12 cellular contexts compared by ENCODE assay signal in genomic region chr5:4520557-4520956, GRCh38.
"Had no signal": no experiment of that assay in that cellular context is flagged by ENCODE, and none has a peak within 500 bp of the region (broad histone marks: within the 10 kb centered on the region; RNA-seq: fewer than 3 reads in every experiment).

No MANE protein-coding gene starts in this region.

- H3K27ac ChIP-seq: foreskin keratinocyte, neutrophil had no signal

- H3K9me3 ChIP-seq: neutrophil had no signal

- DNase-seq: activated CD4-positive, alpha-beta T cell treated with anti-CD3 and anti-CD28 coated beads, Interleukin-2, amount 10 ng/mL, durations not matched to agents 7 days and 5 days; activated CD4-positive, CD25-positive, alpha-beta regulatory T cell; activated CD8-positive, alpha-beta memory T cell treated with anti-CD3 and anti-CD28 coated beads for 24 hours; activated naive CD8-positive, alpha-beta T cell treated with anti-CD3 and anti-CD28 coated beads, Interleukin-2, amount 10 ng/mL, durations not matched to agents 7 days and 5 days; central memory CD4-positive, alpha-beta T cell; effector memory CD4-positive, alpha-beta T cell; foreskin keratinocyte; glutamatergic neuron; mesendoderm; natural killer cell had no signal

- H3K4me1 ChIP-seq: foreskin keratinocyte had no signal

- H3K27me3 ChIP-seq: foreskin keratinocyte, neutrophil had no signal

- H3K36me3 ChIP-seq: neutrophil had no signal

- ATAC-seq: foreskin keratinocyte; natural killer cell; stimulated activated memory B cell treated with anti-CD40 and anti-IgM and Interleukin-4, amounts not matched to agents 10 μg/mL and 1 μg/mL and 100 μg/mL, for 72 hours had no signal
